14 cellular contexts compared by ENCODE assay signal in genomic region chr12:124370384-124370783, GRCh38.
DNase-seq lines count a peak whose midpoint lies in the region; ATAC-seq, FAIRE-seq and TF ChIP-seq lines count a peak whose summit lies in the region.
"Had no signal": no experiment of that assay in that cellular context is flagged by ENCODE, and none has a peak within 500 bp of the region (broad histone marks: within the 10 kb centered on the region; RNA-seq: fewer than 3 reads in every experiment).

No MANE protein-coding gene starts in this region.

- POLR2A ChIA-PET in SK-N-SH (lab: Yijun Ruan, JAX) = interaction anchor here (0.9 to 1.3 kb wide), 3 partner anchors 10 to 51 kb away, joined by 3 to 4 read pairs (median 3); no protein-coding TSS in a partner anchor

- in situ Hi-C loops in transverse colon (cut with MboI; ENCODE audit: low pct_ligation_motif_present in 1 of 4, low pct_unique_long_range_greater_than_20kb in 1 of 4, low sequenced_read_pairs in 3 of 4) = loop anchor here in 1 of 4 donors (25.0 kb wide), 1 partner anchor 392 kb away; no protein-coding TSS in a partner anchor
- in situ Hi-C loops in HAP-1 (cut with MboI; ENCODE audit: low sequenced_read_pairs) = no loop called here

- TF ChIP-seq CTCF in SK-N-SH (IDR thresholded peaks at IDR 0.05) (no peak), pancreas (IDR thresholded peaks at IDR 0.05) (no peak), transverse colon (IDR thresholded peaks at IDR 0.05) (no peak)

- H3F3A ChIP-seq in SK-N-SH (replicated peaks; ENCODE audit: insufficient read depth) = peaks cover 30% of the 10 kb centered on the region

- peak overlapping the region; percentile 89 to 97 for H3K27ac ChIP-seq in SK-N-SH (ENCODE audit: low read depth in 2 of 2, low read length in 1 of 2)
- H3K27ac ChIP-seq in esophagus (ENCODE audit: low read depth in 2 of 2, low read length in 1 of 2) = peak overlapping the region; percentile 79 to 92
- peak overlapping the region; percentile 79 to 95 (median 92) for H3K27ac ChIP-seq in pancreas
- H3K27ac ChIP-seq in transverse colon = peak overlapping the region; percentile 84 to 91 (median 89)
- H3K27ac ChIP-seq: SK-N-MC had no signal

- H3K36me3 ChIP-seq in SK-N-SH (replicated peaks in 1 of 2; ENCODE audit: control insufficient read depth in 1 of 2, insufficient read depth in 2 of 2, low read length in 1 of 2) = peaks cover 39 to 47% of the 10 kb centered on the region in 2 experiments
- H3K36me3 ChIP-seq in esophagus (ENCODE audit: control insufficient read depth in 2 of 2, insufficient read depth in 2 of 2, low read length in 1 of 2) = peaks cover 8 to 50% of the 10 kb centered on the region in 2 donors
- H3K36me3 ChIP-seq in pancreas = peaks cover 2 to 32% (median 10%) of the 10 kb centered on the region in 3 donors
- H3K36me3 ChIP-seq in transverse colon = peaks cover 0 to 10% (median 0%) of the 10 kb centered on the region in 4 donors
- peaks cover 8% of the 10 kb centered on the region for H3K36me3 ChIP-seq in HAP-1 (replicated peaks)

- no peak overlapping the region for H3K4me2 ChIP-seq in SK-N-SH

- DNase-seq in SK-N-SH (peak; percentile 52), pancreas (no peak), transverse colon (no peak), HAP-1 (ENCODE audit: low spot score in 2 of 2) (no peak), amniotic stem cell (lab: John Stamatoyannopoulos, UW) (no peak)
- no peak for DNase-seq in activated CD8-positive, alpha-beta memory T cell treated with anti-CD3 and anti-CD28 coated beads for 24 hours
- DNase-seq: activated B cell treated with CpG ODN at 0.5 μM for 24 hours, endodermal cell, mesendoderm, NCI-H1417 treated with DMSO at 0.1 percent for 48 hours, NCI-H748 treated with DMSO at 0.1 percent for 48 hours had no signal

- TF ChIP-seq RAD21 in SK-N-SH (IDR thresholded peaks at IDR 0.05; ENCODE audit: low read length) = no peak

- CTCF ChIA-PET in SK-N-SH (lab: Yijun Ruan, JAX) = interaction anchor here (1.1 to 4.1 kb wide), 4 partner anchors 18 to 397 kb away, joined by 4 to 16 read pairs (median 8); no protein-coding TSS in a partner anchor

- H3K9ac ChIP-seq in SK-N-SH = peak overlapping the region; percentile 66

- H3K27me3 ChIP-seq in SK-N-SH (ENCODE audit: insufficient read depth) (no peaks in the 10 kb centered on the region), esophagus (ENCODE audit: control insufficient read depth in 1 of 2, insufficient read depth in 2 of 2, low read length in 2 of 2) (no peaks in the 10 kb centered on the region), pancreas (no peaks in the 10 kb centered on the region), transverse colon (no peaks in the 10 kb centered on the region), HAP-1 (ENCODE audit: low read depth) (no peaks in the 10 kb centered on the region)

- H3K9me2 ChIP-seq in SK-N-SH = no peaks in the 10 kb centered on the region

- no peak for FAIRE-seq in pancreas (lab: Jason Lieb, UNC)

- H3K4me1 ChIP-seq in SK-N-SH (ENCODE audit: control insufficient read depth in 1 of 2, insufficient read depth in 2 of 2, low read depth in 1 of 2, low read length in 1 of 2) = peaks cover 18 to 59% of the 10 kb centered on the region in 2 experiments; a peak in 3 of 4 replicates
- peaks cover 0 to 20% of the 10 kb centered on the region in 2 donors for H3K4me1 ChIP-seq in esophagus (ENCODE audit: control insufficient read depth in 2 of 2, insufficient read depth in 2 of 2, low read length in 1 of 2)
- peaks cover 36 to 39% (median 36%) of the 10 kb centered on the region in 3 donors for H3K4me1 ChIP-seq in pancreas
- H3K4me1 ChIP-seq in transverse colon = peaks cover 34 to 40% (median 38%) of the 10 kb centered on the region in 4 donors
- no peaks in the 10 kb centered on the region for H3K4me1 ChIP-seq in HAP-1

- no peak overlapping the region for H2AFZ ChIP-seq in SK-N-SH (ENCODE audit: low read depth)

- H3K4me3 ChIP-seq in SK-N-SH (ENCODE audit: low read depth in 2 of 2, low read length in 1 of 2) (no peak overlapping the region), esophagus (ENCODE audit: low read depth in 1 of 2, low read length in 2 of 2) (no peak overlapping the region), pancreas (no peak overlapping the region), transverse colon (no peak overlapping the region), HAP-1 (no peak overlapping the region)
- H3K4me3 ChIP-seq: SK-N-MC had no signal

- intact Hi-C loops in pancreas (cut with DNase I) (no loop called here), transverse colon (cut with DNase I; ENCODE audit: low total_unique reads) (no loop called here)

- WGBS in SK-N-SH (ENCODE audit: low lambda C conversion rate) = 91% methylated on average over 7 of the region's 7 CpGs
- 79 to 83% methylated on average over 7 of the region's 7 CpGs for WGBS in esophagus, 2 donors
- 73 to 76% methylated on average over 7 of the region's 7 CpGs for WGBS in pancreas, 2 donors
- WGBS in transverse colon (ENCODE audit: low coverage in 1 of 2), 2 donors = 93% methylated on average over 7 of the region's 7 CpGs; no CpG with 5 or more reads in 1 of the 2 donors

- TF ChIP-seq EP300 in SK-N-SH (IDR thresholded peaks at IDR 0.05; ENCODE audit: borderline replicate concordance in 1 of 2, low read depth in 1 of 2, low read length in 1 of 2) (no peak), transverse colon (IDR thresholded peaks at IDR 0.05; ENCODE audit: low read depth) (no peak)

- no peak for ATAC-seq in pancreas
- ATAC-seq in GM19023 (IDR thresholded peaks at IDR 0.05; ENCODE audit: unreplicated experiment) = no peak

- no peaks in the 10 kb centered on the region for H3K9me3 ChIP-seq in SK-N-SH
- H3K9me3 ChIP-seq in esophagus (ENCODE audit: control insufficient read depth in 2 of 2, insufficient read depth in 1 of 2, low read depth in 1 of 2, low read length in 1 of 2) = no peaks in the 10 kb centered on the region
- H3K9me3 ChIP-seq in pancreas = no peaks in the 10 kb centered on the region
- no peaks in the 10 kb centered on the region for H3K9me3 ChIP-seq in transverse colon
- H3K9me3 ChIP-seq in HAP-1 = no peaks in the 10 kb centered on the region

- H4K20me1 ChIP-seq in SK-N-SH (ENCODE audit: insufficient read depth) = peaks cover 49% of the 10 kb centered on the region

- TF ChIP-seq POLR2A in transverse colon (IDR thresholded peaks at IDR 0.05) = no peak

- peaks cover 83% of the 10 kb centered on the region for H3K79me2 ChIP-seq in SK-N-SH (ENCODE audit: insufficient read depth)

TF ChIP-seq in SK-N-SH, 30 proteins besides CTCF, POLR2A, EP300 and RAD21:
- TF ChIP-seq FOXJ3 (CRISPR knock-in tag; IDR thresholded peaks at IDR 0.05) (peak; percentile 1; the same call in 1 of the 2 replicates), SMC3 (IDR thresholded peaks at IDR 0.05; ENCODE audit: low read depth, low read length) (no peak)
